Comparison of ENCODE assay signal across 8 cellular contexts in genomic region chr1:31617917-31618746, GRCh38. TPM values are rescaled to one million over a fixed set of nuclear protein-coding genes. Genes with fewer than 3 reads are reported as not detected.
A peak's percentile ranks its signal among the peaks of the same experiment; 100 is the strongest.
DNase-seq lines count a peak whose midpoint lies in the region; ATAC-seq and TF ChIP-seq lines count a peak whose summit lies in the region.

No MANE protein-coding gene starts in this region.

- TF ChIP-seq POLR2A in adrenal gland (IDR thresholded peaks at IDR 0.05), result no peak

- H3K4me3 Mint-ChIP-seq in HFFc6, result no peak overlapping the region; the same call in 1 of the 2 replicates

- H3K4me3 ChIP-seq in adrenal gland (peak overlapping the region in 2 of 4 donors; percentile 20 to 55), iPS-18c (ENCODE audit: insufficient read depth, low read depth, low read length) (peak overlapping the region; percentile 75)

- no peak for ATAC-seq in HG02798 (IDR thresholded peaks at IDR 0.05; ENCODE audit: poor library complexity, unreplicated experiment)

- H3K9me3 ChIP-seq in adrenal gland (replicated peaks in 1 of 3) (no peaks in the 10 kb centered on the region), iPS-18c (ENCODE audit: control insufficient read depth, insufficient read depth, low read length) (no peaks in the 10 kb centered on the region)

- peaks cover 6% of the 10 kb centered on the region for H3K4me1 Mint-ChIP-seq in HFFc6 (ENCODE audit: low read depth)

- H3K36me3 Mint-ChIP-seq in HFFc6 (ENCODE audit: low read depth), result no peaks in the 10 kb centered on the region

- H3K27ac ChIP-seq in RWPE1 (no peak overlapping the region), adrenal gland (no peak overlapping the region)

- 12 to 53% (median 13%) methylated on average over 11 to 52 of the region's 56 CpGs for WGBS in adrenal gland, 4 donors

- DNase-seq in COLO829 (ENCODE audit: low spot score), result peak; percentile 18
- DNase-seq in HFFc6, result no peak
- peak; percentile 33 for DNase-seq in RWPE1 (ENCODE audit: low spot score)
- DNase-seq in adrenal gland, result peak in 4 of 7 donors; percentile 15 to 50 (median 41)
- peak; percentile 8 to 29 (median 20) for DNase-seq in stimulated activated CD4-positive, alpha-beta T cell treated with anti-CD3 and anti-CD28 coated beads, Interleukin-1b, Interleukin-23, amount 100 ng/mL, for 24 hours (ENCODE audit: low read depth in 4 of 4, low spot score in 1 of 4)
- no peak for DNase-seq in globus pallidus (ENCODE audit: low spot score)

- no peaks in the 10 kb centered on the region for H3K9me3 Mint-ChIP-seq in HFFc6

- intact Hi-C loops in adrenal gland (cut with DNase I), result no loop called here

- peaks cover 8% of the 10 kb centered on the region for H3K27me3 Mint-ChIP-seq in HFFc6 (ENCODE audit: insufficient read depth)

- CTCF ChIA-PET in RWPE1 (lab: Yijun Ruan, JAX), result interaction anchor here (0.5 to 1.9 kb wide), 13 partner anchors 8 to 413 kb away, joined by 3 to 10 read pairs (median 3); no protein-coding TSS in a partner anchor

- H3K27ac Mint-ChIP-seq in HFFc6, result no peak overlapping the region

- TF ChIP-seq CTCF in HFFc6 (IDR thresholded peaks at IDR 0.05), result peak; percentile 96
- TF ChIP-seq CTCF in RWPE1 (conservative IDR thresholded peaks at IDR 0.05; ENCODE audit: low read depth), result peak; percentile 81
- TF ChIP-seq CTCF in adrenal gland (IDR thresholded peaks at IDR 0.05), result peak; percentile 38 to 76 (median 64)

- H3K36me3 ChIP-seq in adrenal gland (replicated peaks in 1 of 2), result no peaks in the 10 kb centered on the region

- peaks cover 8 to 13% of the 10 kb centered on the region in 2 donors for H3K4me1 ChIP-seq in adrenal gland (replicated peaks in 1 of 2)

- H3K27me3 ChIP-seq in adrenal gland, result peaks cover 8% of the 10 kb centered on the region

- POLR2A ChIA-PET in RWPE1 (lab: Yijun Ruan, JAX; ENCODE audit: low non-redundant PET), result no interaction called here

RNA-seq across cellular contexts. Expression of gene HCRTR1, which starts 0.6 kb away (rescaled TPM):
- not detected for total RNA-seq in HFFc6 (2021; fragmentation: NEBNext Ultra II Directional; extraction: Animal tissue kit (Norgen Biotek cat#: 25700))
- total RNA-seq in adrenal gland, result 1 to 10 TPM in 2 of 8 donors, under 1 TPM in 1, not detected in 5; 0.98 to 2.8 (median 1.7) TPM
- 1 to 10 TPM in 1 of 3 donors, under 1 TPM in 2; 0.18 to 3.5 (median 0.67) TPM for polyA plus RNA-seq in adrenal gland

RNA-seq across cellular contexts. Expression of gene PEF1, which starts 26.5 kb away (rescaled TPM):
- 10 to 100 TPM; 65.8 to 81.3 (median 69.3) TPM for total RNA-seq in HFFc6 (2021; fragmentation: NEBNext Ultra II Directional; extraction: Animal tissue kit (Norgen Biotek cat#: 25700))
- 100 to 1,000 TPM in 2 of 8 donors, 10 to 100 TPM in 6; 71.1 to 132 (median 86.5) TPM for total RNA-seq in adrenal gland
- polyA plus RNA-seq in adrenal gland, result 10 to 100 TPM; 58.2 to 87.1 (median 68.9) TPM

RNA-seq across cellular contexts. Expression of gene TINAGL1, which starts 41.8 kb away (rescaled TPM):
- total RNA-seq in HFFc6 (2021; fragmentation: NEBNext Ultra II Directional; extraction: Animal tissue kit (Norgen Biotek cat#: 25700)), result 1 to 10 TPM in 5 of 6 experiments, under 1 TPM in 1; 0.91 to 4.0 (median 1.9) TPM
- 100 to 1,000 TPM in 4 of 8 donors, 10 to 100 TPM in 4; 31.7 to 294 (median 98.6) TPM for total RNA-seq in adrenal gland
- polyA plus RNA-seq in adrenal gland, result 100 to 1,000 TPM in 1 of 3 donors, 10 to 100 TPM in 2; 22.7 to 146 (median 89.5) TPM

Comparison
In these comparisons a context has a peak if more than half of its experiments do, and no peak if none do; other contexts are left out.
1. DNase-seq: peak in COLO829 (single experiment), RWPE1 (single experiment), adrenal gland (4 of 7) and stimulated activated CD4-positive, alpha-beta T cell treated with anti-CD3 and anti-CD28 coated beads, Interleukin-1b, Interleukin-23, amount 100 ng/mL, for 24 hours (4 of 4); none in HFFc6 (single experiment) and globus pallidus (single experiment).
2. RNA of gene TINAGL1, which starts 41.8 kb away (total RNA-seq): 31.7 to 294 TPM in adrenal gland; 0.91 to 4.0 TPM in HFFc6; every median in the first group is over 4 times any median in the second.
3. Peak in every context shown above with its lines, with median percentiles within 50 percentile points of each other: CTCF ChIP-seq.